In genomic region chr2:96213379-96213778, GRCh38 we compare ENCODE assay signal across 1 cellular context.
TF ChIP-seq lines count a peak whose summit lies in the region.

No MANE protein-coding gene starts in this region.

TF ChIP-seq in HepG2, 621 proteins besides CTCF, POLR2A, EP300 and RAD21:
- no peak for TF ChIP-seq HDAC6 (IDR thresholded peaks at IDR 0.05; ENCODE audit: low read depth, low read length)
- no peak for TF ChIP-seq SNAI1 (CRISPR knock-in tag; IDR thresholded peaks at IDR 0.05; ENCODE audit: borderline replicate concordance)
- no peak for TF ChIP-seq ZSCAN31 (CRISPR knock-in tag; IDR thresholded peaks at IDR 0.05; ENCODE audit: low read depth)
- no peak for TF ChIP-seq ZNF296 (CRISPR knock-in tag; conservative IDR thresholded peaks at IDR 0.05)
- no peak for TF ChIP-seq ZNF713 (CRISPR knock-in tag; IDR thresholded peaks at IDR 0.05)
- TF ChIP-seq SMAD1 (CRISPR knock-in tag; IDR thresholded peaks at IDR 0.05; ENCODE audit: borderline replicate concordance, low read depth): no peak
- no peak for TF ChIP-seq ZSCAN29 (CRISPR knock-in tag; conservative IDR thresholded peaks at IDR 0.05)
- TF ChIP-seq ZC3H13 (CRISPR knock-in tag; IDR thresholded peaks at IDR 0.05): no peak
- TF ChIP-seq ATF1 (CRISPR knock-in tag; IDR thresholded peaks at IDR 0.05): no peak
- TF ChIP-seq ZNF275 (CRISPR knock-in tag; IDR thresholded peaks at IDR 0.05; ENCODE audit: borderline replicate concordance): no peak
- no peak for TF ChIP-seq PLSCR1 (CRISPR knock-in tag; IDR thresholded peaks at IDR 0.05; ENCODE audit: borderline replicate concordance)
